21 cellular contexts compared by ENCODE assay signal in the genomic region with DNA sequence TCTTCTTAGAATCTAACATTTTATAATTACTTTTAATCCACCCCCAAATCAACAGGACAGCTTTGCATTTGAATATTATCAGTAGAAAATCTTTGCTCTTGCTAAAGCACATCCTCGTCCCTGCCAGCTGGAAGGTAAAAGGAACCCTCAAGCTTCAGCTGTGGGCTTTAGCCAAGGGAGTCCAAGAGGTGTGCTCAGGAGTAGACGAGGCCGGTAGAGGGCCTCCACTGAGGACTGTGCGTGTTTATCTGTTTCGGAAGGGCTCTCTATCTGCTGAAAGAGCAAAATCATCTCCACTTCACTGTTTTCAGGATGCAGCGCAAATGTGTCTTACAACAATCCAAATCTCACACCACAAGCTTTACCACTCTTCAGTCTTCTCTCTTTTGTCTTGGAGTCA.
DNase-seq lines count a peak whose midpoint lies in the region; FAIRE-seq and TF ChIP-seq lines count a peak whose summit lies in the region.
"Had no signal": no experiment of that assay in that cellular context is flagged by ENCODE, and none has a peak within 500 bp of the region (broad histone marks: within the 10 kb centered on the region; RNA-seq: fewer than 3 reads in every experiment).

No MANE protein-coding gene starts in this region.

- peak overlapping the region; percentile 82; the same call in 1 of the 2 replicates for H2BK12ac ChIP-seq in H1 (ENCODE audit: low read depth, low read length)
- peak overlapping the region; percentile 47 for H2BK12ac ChIP-seq in neuronal stem cell (ENCODE audit: low read length)

- H3K23ac ChIP-seq in H1 (ENCODE audit: insufficient read length) (no peak overlapping the region), neuronal stem cell (ENCODE audit: low read depth, low read length, poor library complexity) (no peak overlapping the region)

- H3K4me1 ChIP-seq in H1 (replicated peaks in 1 of 4; ENCODE audit: control insufficient read depth in 3 of 4, insufficient read depth in 4 of 4, low read length in 3 of 4), result peaks cover 2 to 11% (median 7%) of the 10 kb centered on the region in 4 experiments; a peak in 4 of 7 replicates
- peaks cover 0 to 4% of the 10 kb centered on the region in 2 donors for H3K4me1 ChIP-seq in neuronal stem cell (ENCODE audit: control insufficient read depth in 2 of 2, insufficient read depth in 1 of 2, low read depth in 1 of 2, low read length in 2 of 2)
- H3K4me1 ChIP-seq: BE2C had no signal

- H3K4me3 ChIP-seq in H1 (ENCODE audit: extremely low read depth in 1 of 4, insufficient read depth in 2 of 4, low read depth in 3 of 4, low read length in 4 of 4), result no peak overlapping the region
- no peak overlapping the region for H3K4me3 ChIP-seq in neuronal stem cell (ENCODE audit: low read length in 2 of 2)
- H3K4me3 ChIP-seq: GM12878 had no signal

- H2AFZ ChIP-seq in H1 (ENCODE audit: low read length) (peak overlapping the region; percentile 99), neuronal stem cell (ENCODE audit: low read length) (no peak overlapping the region)
- H2AFZ ChIP-seq: GM23248 had no signal

- H4K91ac ChIP-seq in H1 (replicated peaks; ENCODE audit: insufficient read length, low read length) (no peak overlapping the region), neuronal stem cell (ENCODE audit: low read depth, low read length, poor library complexity) (no peak overlapping the region)

- no peak for TF ChIP-seq EP300 in H1 (IDR thresholded peaks at IDR 0.05; ENCODE audit: borderline replicate concordance in 1 of 2, low read depth in 2 of 2, low read length in 2 of 2)

- H3K23me2 ChIP-seq in H1 (ENCODE audit: low read depth, low read length), result peaks cover 2% of the 10 kb centered on the region; the same call in 1 of the 2 replicates

- H3K36me3 ChIP-seq in H1 (ENCODE audit: control insufficient read depth in 2 of 4, insufficient read depth in 4 of 4, low read length in 3 of 4) (no peaks in the 10 kb centered on the region), neuronal stem cell (replicated peaks in 1 of 2; ENCODE audit: control insufficient read depth in 2 of 2, insufficient read depth in 2 of 2, low read length in 2 of 2) (no peaks in the 10 kb centered on the region)
- H3K36me3 ChIP-seq: BE2C, SJCRH30 had no signal

- no peak overlapping the region for H2BK120ac ChIP-seq in H1 (replicated peaks; ENCODE audit: low read depth, low read length)
- H2BK120ac ChIP-seq in neuronal stem cell (ENCODE audit: low read depth, low read length), result no peak overlapping the region

- no peak for TF ChIP-seq CTCF in H1 (IDR thresholded peaks at IDR 0.05; ENCODE audit: control extremely low read depth in 1 of 3, insufficient read depth in 1 of 3, low read depth in 1 of 3, low read length in 3 of 3)

- H3K4me2 ChIP-seq in H1 (ENCODE audit: insufficient read depth in 1 of 2, low read depth in 2 of 2, low read length in 2 of 2) (no peak overlapping the region; a peak in 1 of 4 replicates), neuronal stem cell (ENCODE audit: insufficient read depth, low read length, poor library complexity, severe bottlenecking) (no peak overlapping the region)

- FAIRE-seq in H1 (lab: Jason Lieb, UNC), result no peak
- FAIRE-seq: GM12878, GM18507 had no signal

- CTCF ChIA-PET in H1 (lab: Charles Lee; ENCODE audit: partially characterized antibody), result interaction anchor here (2.6 kb wide), 1 partner anchor 470 kb away, joined by 14 read pairs; no protein-coding TSS in a partner anchor

- no peak overlapping the region for H2BK20ac ChIP-seq in H1 (ENCODE audit: low read length)

- no peak overlapping the region for H3K56ac ChIP-seq in H1 (replicated peaks; ENCODE audit: insufficient read length, low read depth, low read length)

- H3K79me2 ChIP-seq in H1 (ENCODE audit: control insufficient read depth in 1 of 2, insufficient read depth in 2 of 2, low read length in 2 of 2), result no peaks in the 10 kb centered on the region

- H3K14ac ChIP-seq in H1 (ENCODE audit: insufficient read length) (no peak overlapping the region), neuronal stem cell (ENCODE audit: low read length) (no peak overlapping the region)

- H4K5ac ChIP-seq in H1 (ENCODE audit: insufficient read length, low read depth, low read length), result no peak overlapping the region

- H4K8ac ChIP-seq in H1 (ENCODE audit: extremely low read depth, insufficient read depth, low read length), result no peak overlapping the region
- no peak overlapping the region for H4K8ac ChIP-seq in neuronal stem cell (ENCODE audit: low read depth, low read length)

- 75% methylated on average over 6 of the region's 6 CpGs; no CpG with 5 or more reads in 1 of the 2 experiments for WGBS in H1 (ENCODE audit: extremely low coverage in 1 of 2, insufficient coverage in 1 of 2, insufficient read length in 1 of 2, insufficient replicate concordance in 2 of 2, low coverage in 1 of 2, low lambda C conversion rate in 2 of 2, missing lambda C conversion rate in 1 of 2), 2 experiments
- WGBS in neuronal stem cell (ENCODE audit: extremely low coverage in 2 of 2, insufficient read length in 2 of 2, insufficient replicate concordance in 1 of 2), 2 donors, result no CpG with 5 or more reads among the region's 6 CpGs

- no peaks in the 10 kb centered on the region for H4K20me1 ChIP-seq in H1 (replicated peaks in 1 of 2; ENCODE audit: control insufficient read depth in 1 of 2, insufficient read depth in 2 of 2, low read length in 2 of 2)

- no peak overlapping the region for H2BK15ac ChIP-seq in H1 (ENCODE audit: low read length)
- no peak overlapping the region for H2BK15ac ChIP-seq in neuronal stem cell (ENCODE audit: low read length)

- TF ChIP-seq POLR2A in H1 (IDR thresholded peaks at IDR 0.05; ENCODE audit: control extremely low read depth in 1 of 2, low read depth in 2 of 2, low read length in 2 of 2), result no peak

- no peaks in the 10 kb centered on the region for H3K79me1 ChIP-seq in H1 (ENCODE audit: low read depth, low read length)
- H3K79me1 ChIP-seq in neuronal stem cell (ENCODE audit: low read depth, low read length), result no peaks in the 10 kb centered on the region

- H2BK5ac ChIP-seq in H1 (ENCODE audit: low read depth, low read length) (no peak overlapping the region), neuronal stem cell (ENCODE audit: low read length) (no peak overlapping the region)

- no peak overlapping the region for H3K9ac ChIP-seq in H1 (replicated peaks in 1 of 4; ENCODE audit: extremely low read depth in 1 of 4, low read depth in 3 of 4, low read length in 3 of 4)
- no peak overlapping the region for H3K9ac ChIP-seq in neuronal stem cell (ENCODE audit: low read depth, low read length, poor library complexity)
- H3K9ac ChIP-seq: GM23248 had no signal

- POLR2A ChIA-PET in H1 (lab: Charles Lee; ENCODE audit: partially characterized antibody), result no interaction called here

- no peaks in the 10 kb centered on the region for H3K9me3 ChIP-seq in H1 (ENCODE audit: insufficient read depth in 2 of 2, low read depth in 1 of 2, low read length in 1 of 2)
- H3K9me3 ChIP-seq in neuronal stem cell (replicated peaks in 1 of 2; ENCODE audit: control insufficient read depth in 2 of 2, insufficient read depth in 1 of 2, low read depth in 1 of 2, low read length in 2 of 2), result no peaks in the 10 kb centered on the region
- H3K9me3 ChIP-seq: BE2C, SJCRH30 had no signal

- H3K27ac ChIP-seq in H1 (ENCODE audit: low read depth, low read length), result no peak overlapping the region
- H3K27ac ChIP-seq in neuronal stem cell (replicated peaks; ENCODE audit: low read length), result no peak overlapping the region
- H3K27ac ChIP-seq: 22Rv1, GM23248 had no signal

- H2AK5ac ChIP-seq in H1 (ENCODE audit: low read depth, low read length) (no peak overlapping the region), neuronal stem cell (ENCODE audit: low read depth, low read length) (no peak overlapping the region)

- H3K27me3 ChIP-seq in H1 (replicated peaks in 1 of 4; ENCODE audit: control insufficient read depth in 3 of 4, extremely low read depth in 1 of 4, insufficient read depth in 3 of 4, low read length in 3 of 4) (no peaks in the 10 kb centered on the region), neuronal stem cell (ENCODE audit: control insufficient read depth in 3 of 3, insufficient read depth in 3 of 3, low read depth in 1 of 3, low read length in 3 of 3) (no peaks in the 10 kb centered on the region)
- H3K27me3 ChIP-seq: BE2C, SJCRH30 had no signal

- H3K18ac ChIP-seq in H1 (ENCODE audit: extremely low read depth, low read length) (no peak overlapping the region; the same call in 1 of the 2 replicates), neuronal stem cell (ENCODE audit: low read length) (peak overlapping the region; percentile 11)

- H3K4ac ChIP-seq in H1 (replicated peaks; ENCODE audit: insufficient read length, low read depth, low read length), result no peak overlapping the region
- no peak overlapping the region for H3K4ac ChIP-seq in neuronal stem cell (ENCODE audit: low read length)

- TF ChIP-seq RAD21 in H1 (IDR thresholded peaks at IDR 0.05 in 1 of 2, conservative IDR thresholded peaks at IDR 0.05 in 1 of 2; ENCODE audit: low read depth in 2 of 2, low read length in 2 of 2), result no peak

- peak; percentile 26 for DNase-seq in DMS 273 (lab: John Stamatoyannopoulos, UW; ENCODE audit: unreplicated experiment)
- no peak for DNase-seq in DMS 273 treated with DMSO at 0.1 percent for 48 hours (lab: John Stamatoyannopoulos, UW)
- peak; percentile 44 for DNase-seq in RPMI8226
- no peak for DNase-seq in H1 (ENCODE audit: low read depth in 1 of 2, low spot score in 2 of 2)
- DNase-seq in neuronal stem cell (ENCODE audit: low spot score), result no peak
- no peak for DNase-seq in NCI-H2171 treated with DMSO at 0.1 percent for 48 hours (lab: John Stamatoyannopoulos, UW)
- no peak for DNase-seq in NCI-H2107 treated with DMSO at 0.1 percent for 48 hours (lab: John Stamatoyannopoulos, UW; ENCODE audit: unreplicated experiment)
- no peak for DNase-seq in activated T-cell treated with anti-CD3 and anti-CD28 coated beads, Interleukin-2, amount 50 U/mL, for 48 hours
- DNase-seq: BE2C; CD4-positive, alpha-beta T cell; DMS79 treated with DMSO at 0.1 percent for 48 hours; GDM1; GM23248; NCI-H1417 treated with DMSO at 0.1 percent for 48 hours; NCI-H2029 treated with DMSO at 0.1 percent for 48 hours; NCI-H524 treated with DMSO at 0.1 percent for 48 hours; OCI-M1; SJCRH30 had no signal

TF ChIP-seq in H1, 55 proteins besides CTCF, POLR2A, EP300 and RAD21:
- TF ChIP-seq BRCA1 (IDR thresholded peaks at IDR 0.05; ENCODE audit: low read depth, low read length) (no peak), SAP30 (IDR thresholded peaks at IDR 0.05; ENCODE audit: insufficient read depth, insufficient replicate concordance, low read length) (no peak), SRF (IDR thresholded peaks at IDR 0.05; ENCODE audit: low read depth, low read length) (no peak)

Comparison
In these comparisons a context has a peak if more than half of its experiments do, and no peak if none do; other contexts are left out.
1. DNase-seq: peak in DMS 273 (single experiment) and RPMI8226 (single experiment); none in DMS 273 treated with DMSO at 0.1 percent for 48 hours (single experiment), H1 (0 of 2), neuronal stem cell (single experiment), NCI-H2171 treated with DMSO at 0.1 percent for 48 hours (single experiment), NCI-H2107 treated with DMSO at 0.1 percent for 48 hours (single experiment) and activated T-cell treated with anti-CD3 and anti-CD28 coated beads, Interleukin-2, amount 50 U/mL, for 48 hours (0 of 2).